Comparison of ENCODE assay signal across 1 cellular context in the genomic region with DNA sequence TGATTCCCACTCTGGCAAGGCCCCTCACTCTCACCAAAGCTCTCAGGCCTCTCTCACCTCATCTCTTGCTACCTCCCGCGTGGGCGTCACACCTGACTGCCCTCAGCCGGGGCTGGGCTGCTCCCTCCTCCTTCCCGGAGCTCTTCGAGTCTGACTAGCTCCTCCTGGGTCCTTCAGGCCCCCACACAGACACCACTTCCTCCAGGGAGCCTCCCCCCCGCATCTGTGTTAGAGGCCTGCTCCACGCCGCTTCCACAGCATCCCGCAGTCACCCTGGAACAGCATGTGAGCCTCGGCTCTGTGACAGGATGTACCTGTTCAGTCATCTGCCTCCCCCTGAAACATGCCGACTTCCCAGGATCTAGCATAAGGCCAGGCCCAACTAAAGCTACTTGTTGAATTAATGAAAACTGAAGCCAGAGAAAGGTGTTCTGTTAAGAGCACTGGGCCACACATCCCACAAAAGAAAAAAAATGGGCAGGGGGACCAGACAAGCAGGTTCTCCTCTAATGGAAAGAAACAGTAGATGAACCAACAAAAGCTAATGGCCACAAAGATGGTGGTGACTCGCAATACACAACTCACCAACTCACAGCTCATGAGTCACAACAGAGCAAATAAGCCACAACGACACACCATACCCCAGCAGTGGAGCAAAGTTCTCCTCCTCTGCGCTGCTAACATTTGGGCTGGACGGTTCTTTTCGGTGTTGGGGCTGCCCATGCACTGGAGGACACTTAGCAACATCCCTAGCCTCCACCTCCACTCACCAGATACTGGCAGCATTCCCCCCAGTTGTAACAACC.
TF ChIP-seq lines count a peak whose summit lies in the region.

No MANE protein-coding gene starts in this region.

TF ChIP-seq in GM23338, 12 proteins besides CTCF, POLR2A, EP300 and RAD21 (continued from another document):
- no peak for TF ChIP-seq REST (IDR thresholded peaks at IDR 0.05; ENCODE audit: unreplicated experiment)
- no peak for TF ChIP-seq JUNB (IDR thresholded peaks at IDR 0.05; ENCODE audit: unreplicated experiment)
- TF ChIP-seq ZNF114 (CRISPR knock-in tag; IDR thresholded peaks at IDR 0.05) = no peak
- no peak for TF ChIP-seq NANOG (IDR thresholded peaks at IDR 0.05; ENCODE audit: borderline replicate concordance)
- TF ChIP-seq ETS1 (IDR thresholded peaks at IDR 0.05) = no peak
- no peak for TF ChIP-seq STAT1 (IDR thresholded peaks at IDR 0.05; ENCODE audit: unreplicated experiment)
- TF ChIP-seq, protein P1, sequence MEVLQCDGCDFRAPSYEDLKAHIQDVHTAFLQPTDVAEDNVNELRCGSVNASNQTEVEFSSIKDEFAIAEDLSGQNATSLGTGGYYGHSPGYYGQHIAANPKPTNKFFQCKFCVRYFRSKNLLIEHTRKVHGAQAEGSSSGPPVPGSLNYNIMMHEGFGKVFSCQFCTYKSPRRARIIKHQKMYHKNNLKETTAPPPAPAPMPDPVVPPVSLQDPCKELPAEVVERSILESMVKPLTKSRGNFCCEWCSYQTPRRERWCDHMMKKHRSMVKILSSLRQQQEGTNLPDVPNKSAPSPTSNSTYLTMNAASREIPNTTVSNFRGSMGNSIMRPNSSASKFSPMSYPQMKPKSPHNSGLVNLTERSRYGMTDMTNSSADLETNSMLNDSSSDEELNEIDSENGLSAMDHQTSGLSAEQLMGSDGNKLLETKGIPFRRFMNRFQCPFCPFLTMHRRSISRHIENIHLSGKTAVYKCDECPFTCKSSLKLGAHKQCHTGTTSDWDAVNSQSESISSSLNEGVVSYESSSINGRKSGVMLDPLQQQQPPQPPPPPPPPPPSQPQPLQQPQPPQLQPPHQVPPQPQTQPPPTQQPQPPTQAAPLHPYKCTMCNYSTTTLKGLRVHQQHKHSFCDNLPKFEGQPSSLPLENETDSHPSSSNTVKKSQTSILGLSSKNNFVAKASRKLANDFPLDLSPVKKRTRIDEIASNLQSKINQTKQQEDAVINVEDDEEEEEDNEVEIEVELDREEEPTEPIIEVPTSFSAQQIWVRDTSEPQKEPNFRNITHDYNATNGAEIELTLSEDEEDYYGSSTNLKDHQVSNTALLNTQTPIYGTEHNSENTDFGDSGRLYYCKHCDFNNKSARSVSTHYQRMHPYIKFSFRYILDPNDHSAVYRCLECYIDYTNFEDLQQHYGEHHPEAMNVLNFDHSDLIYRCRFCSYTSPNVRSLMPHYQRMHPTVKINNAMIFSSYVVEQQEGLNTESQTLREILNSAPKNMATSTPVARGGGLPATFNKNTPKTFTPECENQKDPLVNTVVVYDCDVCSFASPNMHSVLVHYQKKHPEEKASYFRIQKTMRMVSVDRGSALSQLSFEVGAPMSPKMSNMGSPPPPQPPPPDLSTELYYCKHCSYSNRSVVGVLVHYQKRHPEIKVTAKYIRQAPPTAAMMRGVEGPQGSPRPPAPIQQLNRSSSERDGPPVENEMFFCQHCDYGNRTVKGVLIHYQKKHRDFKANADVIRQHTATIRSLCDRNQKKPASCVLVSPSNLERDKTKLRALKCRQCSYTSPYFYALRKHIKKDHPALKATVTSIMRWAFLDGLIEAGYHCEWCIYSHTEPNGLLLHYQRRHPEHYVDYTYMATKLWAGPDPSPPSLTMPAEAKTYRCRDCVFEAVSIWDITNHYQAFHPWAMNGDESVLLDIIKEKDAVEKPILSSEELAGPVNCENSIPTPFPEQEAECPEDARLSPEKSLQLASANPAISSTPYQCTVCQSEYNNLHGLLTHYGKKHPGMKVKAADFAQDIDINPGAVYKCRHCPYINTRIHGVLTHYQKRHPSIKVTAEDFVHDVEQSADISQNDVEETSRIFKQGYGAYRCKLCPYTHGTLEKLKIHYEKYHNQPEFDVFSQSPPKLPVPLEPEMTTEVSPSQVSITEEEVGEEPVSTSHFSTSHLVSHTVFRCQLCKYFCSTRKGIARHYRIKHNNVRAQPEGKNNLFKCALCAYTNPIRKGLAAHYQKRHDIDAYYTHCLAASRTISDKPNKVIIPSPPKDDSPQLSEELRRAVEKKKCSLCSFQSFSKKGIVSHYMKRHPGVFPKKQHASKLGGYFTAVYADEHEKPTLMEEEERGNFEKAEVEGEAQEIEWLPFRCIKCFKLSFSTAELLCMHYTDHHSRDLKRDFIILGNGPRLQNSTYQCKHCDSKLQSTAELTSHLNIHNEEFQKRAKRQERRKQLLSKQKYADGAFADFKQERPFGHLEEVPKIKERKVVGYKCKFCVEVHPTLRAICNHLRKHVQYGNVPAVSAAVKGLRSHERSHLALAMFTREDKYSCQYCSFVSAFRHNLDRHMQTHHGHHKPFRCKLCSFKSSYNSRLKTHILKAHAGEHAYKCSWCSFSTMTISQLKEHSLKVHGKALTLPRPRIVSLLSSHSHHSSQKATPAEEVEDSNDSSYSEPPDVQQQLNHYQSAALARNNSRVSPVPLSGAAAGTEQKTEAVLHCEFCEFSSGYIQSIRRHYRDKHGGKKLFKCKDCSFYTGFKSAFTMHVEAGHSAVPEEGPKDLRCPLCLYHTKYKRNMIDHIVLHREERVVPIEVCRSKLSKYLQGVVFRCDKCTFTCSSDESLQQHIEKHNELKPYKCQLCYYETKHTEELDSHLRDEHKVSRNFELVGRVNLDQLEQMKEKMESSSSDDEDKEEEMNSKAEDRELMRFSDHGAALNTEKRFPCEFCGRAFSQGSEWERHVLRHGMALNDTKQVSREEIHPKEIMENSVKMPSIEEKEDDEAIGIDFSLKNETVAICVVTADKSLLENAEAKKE (CRISPR knock-in tag; IDR thresholded peaks at IDR 0.05) = no peak
- TF ChIP-seq EZH2phosphoT487 (IDR thresholded peaks at IDR 0.05; ENCODE audit: unreplicated experiment) = no peak
